In genomic region chr7:1939434-1940401, GRCh38 we compare ENCODE assay signal across 1 cellular context.
TF ChIP-seq lines count a peak whose summit lies in the region.

No MANE protein-coding gene starts in this region.

TF ChIP-seq in GM23338, 12 proteins besides CTCF, POLR2A, EP300 and RAD21 (continued from another document):
- TF ChIP-seq REST (IDR thresholded peaks at IDR 0.05; ENCODE audit: unreplicated experiment) (no peak), NANOG (IDR thresholded peaks at IDR 0.05; ENCODE audit: borderline replicate concordance) (no peak), ZNF331 (CRISPR knock-in tag; IDR thresholded peaks at IDR 0.05; ENCODE audit: low read depth) (no peak), EZH2 (IDR thresholded peaks at IDR 0.05; ENCODE audit: low read depth, unreplicated experiment) (no peak), CREB1 (CRISPR knock-in tag; IDR thresholded peaks at IDR 0.05; ENCODE audit: low read depth) (no peak), ETS1 (IDR thresholded peaks at IDR 0.05) (no peak), ZNF114 (CRISPR knock-in tag; IDR thresholded peaks at IDR 0.05) (no peak)
